Comparison of ENCODE assay signal across 10 cellular contexts in genomic region chr6:21448485-21449109, GRCh38.
"Had no signal": no experiment of that assay in that cellular context is flagged by ENCODE, and none has a peak within 500 bp of the region (broad histone marks: within the 10 kb centered on the region; RNA-seq: fewer than 3 reads in every experiment).

No MANE protein-coding gene starts in this region.

- H3K27ac ChIP-seq: GM23248 had no signal

- H3K27ac Mint-ChIP-seq: H9, HFFc6 had no signal

- DNase-seq: GM23248, GOT3, H7, H9, HCEC 1CT, HFFc6 had no signal

- H3K9ac ChIP-seq: GM23248 had no signal

- ATAC-seq: HCT116 had no signal

- H3K9me3 ChIP-seq: HAP-1 had no signal

- H3K4me3 Mint-ChIP-seq: H9, HFFc6 had no signal

- H3K4me1 Mint-ChIP-seq: H9 had no signal

- H2AFZ ChIP-seq: GM23248 had no signal

- H3K36me3 ChIP-seq: HAP-1 had no signal

- H3K9me3 Mint-ChIP-seq: H9, HFFc6 had no signal

- H3K4me1 ChIP-seq: HAP-1 had no signal

- H3K4me3 ChIP-seq: GM23248, HAP-1 had no signal

- FAIRE-seq: H1, H54 had no signal
